Comparison of ENCODE assay signal across 12 cellular contexts in the genomic region with DNA sequence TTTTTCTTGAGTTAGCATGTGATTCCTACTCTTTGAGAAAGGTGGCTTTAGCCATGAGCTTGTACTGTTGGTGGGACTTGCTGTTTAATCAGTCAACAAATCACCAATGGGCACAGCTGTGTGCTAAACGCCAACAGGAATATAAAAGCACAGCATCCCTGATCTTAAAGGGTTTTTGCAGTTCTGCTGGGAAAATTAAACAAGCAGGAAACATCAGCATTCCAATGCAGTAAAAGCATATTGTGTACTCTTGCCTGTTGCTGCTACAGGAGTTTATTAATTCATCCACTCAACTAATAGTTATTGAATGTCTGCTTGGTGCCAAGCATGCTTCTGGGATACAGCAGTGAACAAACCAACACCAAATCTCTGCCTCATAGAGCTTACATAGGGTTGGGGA. TPM values are rescaled to one million over a fixed set of nuclear protein-coding genes. Genes with fewer than 3 reads are reported as not detected.
DNase-seq lines count a peak whose midpoint lies in the region; ATAC-seq and TF ChIP-seq lines count a peak whose summit lies in the region.
"Had no signal": no experiment of that assay in that cellular context is flagged by ENCODE, and none has a peak within 500 bp of the region (broad histone marks: within the 10 kb centered on the region; RNA-seq: fewer than 3 reads in every experiment).

No MANE protein-coding gene starts in this region.

- no peaks in the 10 kb centered on the region for H3K27me3 ChIP-seq in HUES6 (ENCODE audit: control insufficient read depth, insufficient read depth, low read length)
- no peaks in the 10 kb centered on the region for H3K27me3 ChIP-seq in breast epithelium
- H3K27me3 ChIP-seq in lower lobe of right lung (ENCODE audit: low read depth) = no peaks in the 10 kb centered on the region
- no peaks in the 10 kb centered on the region for H3K27me3 ChIP-seq in suprapubic skin

- no peak for TF ChIP-seq CTCF in breast epithelium (IDR thresholded peaks at IDR 0.05)
- TF ChIP-seq CTCF in lower lobe of right lung (IDR thresholded peaks at IDR 0.05) = no peak
- no peak for TF ChIP-seq CTCF in suprapubic skin (IDR thresholded peaks at IDR 0.05)

- TF ChIP-seq POLR2A in breast epithelium (IDR thresholded peaks at IDR 0.05) (no peak), suprapubic skin (IDR thresholded peaks at IDR 0.05) (no peak)

- H3K36me3 ChIP-seq in HUES6 (ENCODE audit: control insufficient read depth, insufficient read depth, low read length) (no peaks in the 10 kb centered on the region), breast epithelium (no peaks in the 10 kb centered on the region), lower lobe of right lung (no peaks in the 10 kb centered on the region), suprapubic skin (no peaks in the 10 kb centered on the region)

- WGBS in suprapubic skin = 64% methylated on average over 1 of the region's 1 CpG

- H3K9me3 ChIP-seq in HUES6 (ENCODE audit: control insufficient read depth, insufficient read depth, low read depth, low read length) (no peaks in the 10 kb centered on the region; the same call in 1 of the 2 replicates), breast epithelium (no peaks in the 10 kb centered on the region), lower lobe of right lung (no peaks in the 10 kb centered on the region), suprapubic skin (no peaks in the 10 kb centered on the region)

- TF ChIP-seq EP300 in suprapubic skin (IDR thresholded peaks at IDR 0.05) = no peak

- H3K4me1 ChIP-seq in HUES6 (ENCODE audit: control insufficient read depth, insufficient read depth, low read length) = peaks cover 35% of the 10 kb centered on the region
- H3K4me1 ChIP-seq in breast epithelium = no peaks in the 10 kb centered on the region
- peaks cover 21% of the 10 kb centered on the region for H3K4me1 ChIP-seq in lower lobe of right lung
- peaks cover 24% of the 10 kb centered on the region for H3K4me1 ChIP-seq in suprapubic skin

- DNase-seq in breast epithelium (ENCODE audit: low spot score in 2 of 2) = no peak
- DNase-seq in lower lobe of right lung = no peak
- DNase-seq in suprapubic skin (ENCODE audit: low spot score in 2 of 2) = no peak
- no peak for DNase-seq in NCI-H128 (lab: John Stamatoyannopoulos, UW; ENCODE audit: unreplicated experiment)
- DNase-seq in HK-2 (ENCODE audit: unreplicated experiment) = no peak
- DNase-seq in anterior cingulate cortex (lab: John Stamatoyannopoulos, UW) = no peak
- DNase-seq: activated CD8-positive, alpha-beta memory T cell treated with anti-CD3 and anti-CD28 coated beads for 24 hours; activated naive CD8-positive, alpha-beta T cell treated with anti-CD3 and anti-CD28 coated beads, Interleukin-2, amount 10 ng/mL, durations not matched to agents 7 days and 5 days; natural killer cell; NCI-H187 had no signal

- H3K9ac ChIP-seq in HUES6 (ENCODE audit: low read length) = peak overlapping the region; percentile 66

- peak overlapping the region; percentile 24; the same call in 1 of the 2 replicates for H3K27ac ChIP-seq in HUES6 (ENCODE audit: low read depth, low read length)
- peak overlapping the region; percentile 51 to 75 for H3K27ac ChIP-seq in breast epithelium
- H3K27ac ChIP-seq in lower lobe of right lung = peak overlapping the region; percentile 69
- H3K27ac ChIP-seq in suprapubic skin = peak overlapping the region; percentile 39

- intact Hi-C loops in breast epithelium (cut with DNase I; ENCODE audit: low total_unique reads) (no loop called here), lower lobe of right lung (cut with DNase I) (no loop called here)

- H3K4me3 ChIP-seq in HUES6 (ENCODE audit: low read depth, low read length) (no peak overlapping the region), breast epithelium (no peak overlapping the region), lower lobe of right lung (no peak overlapping the region), suprapubic skin (no peak overlapping the region)

- ATAC-seq in lower lobe of right lung (no peak), HG03108 (IDR thresholded peaks at IDR 0.05; ENCODE audit: unreplicated experiment) (no peak)
- ATAC-seq: natural killer cell had no signal

RNA-seq across cellular contexts. Expression of a gene that starts 27.4 kb away (rescaled TPM):
- 10 to 100 TPM in 1 of 3 donors, 1 to 10 TPM in 1, under 1 TPM in 1; 0.64 to 13.8 (median 5.6) TPM for total RNA-seq in breast epithelium
- 5.9 TPM for total RNA-seq in lower lobe of right lung
- total RNA-seq in suprapubic skin = 100 to 1,000 TPM in 2 of 4 donors, 10 to 100 TPM in 2; 20.8 to 107 (median 77.7) TPM

RNA-seq across cellular contexts. Expression of a gene that starts 58.4 kb away (rescaled TPM):
- total RNA-seq in breast epithelium = 1 to 10 TPM in 1 of 3 donors, under 1 TPM in 1, not detected in 1; 0.33 to 1.0 TPM
- 1.2 TPM for total RNA-seq in lower lobe of right lung
- total RNA-seq in suprapubic skin = not detected
